14 cellular contexts compared by ENCODE assay signal in genomic region chr6:90293319-90293937, GRCh38. TPM values are rescaled to one million over a fixed set of nuclear protein-coding genes. Genes with fewer than 3 reads are reported as not detected.
DNase-seq lines count a peak whose midpoint lies in the region; ATAC-seq and TF ChIP-seq lines count a peak whose summit lies in the region.
"Had no signal": no experiment of that assay in that cellular context is flagged by ENCODE, and none has a peak within 500 bp of the region (broad histone marks: within the 10 kb centered on the region; RNA-seq: fewer than 3 reads in every experiment).

No MANE protein-coding gene starts in this region.

- H3K4me3 Mint-ChIP-seq in activated naive CD4-positive, alpha-beta T cell treated with anti-CD3 and anti-CD28 coated beads, Interleukin-2, amount 10 ng/mL, durations not matched to agents 7 days and 5 days, result peak overlapping the region; percentile 81
- H3K4me3 Mint-ChIP-seq in immature natural killer cell (peak overlapping the region in 2 of 5 donors; percentile 83 to 87), type B pancreatic cell (peak overlapping the region; percentile 93)

- CTCF ChIA-PET in activated naive CD4-positive, alpha-beta T cell treated with anti-CD3 and anti-CD28 coated beads, Interleukin-2, amount 10 ng/mL, durations not matched to agents 7 days and 5 days (lab: Charles Lee), result interaction anchor here (1.2 to 2.4 kb wide), 8 partner anchors 8 to 353 kb away, joined by 3 to 20 read pairs (median 6); no protein-coding TSS in a partner anchor

- H3K27ac Mint-ChIP-seq in activated naive CD4-positive, alpha-beta T cell treated with anti-CD3 and anti-CD28 coated beads, Interleukin-2, amount 10 ng/mL, durations not matched to agents 7 days and 5 days, result peak overlapping the region; percentile 99
- H3K27ac Mint-ChIP-seq in immature natural killer cell (peak overlapping the region in 4 of 6 donors; percentile 9 to 90 (median 67)), type B pancreatic cell (peak overlapping the region; percentile 3)

- peaks cover 60% of the 10 kb centered on the region for H3K4me1 Mint-ChIP-seq in activated naive CD4-positive, alpha-beta T cell treated with anti-CD3 and anti-CD28 coated beads, Interleukin-2, amount 10 ng/mL, durations not matched to agents 7 days and 5 days
- H3K4me1 Mint-ChIP-seq in immature natural killer cell (peaks cover 9 to 15% of the 10 kb centered on the region in 2 donors), type B pancreatic cell (ENCODE audit: unreplicated experiment) (peaks cover 47% of the 10 kb centered on the region)

- H3K27ac ChIP-seq in Karpas-422 (ENCODE audit: low read length), result no peak overlapping the region
- H3K27ac ChIP-seq: colonic mucosa, parathyroid adenoma, testis had no signal

- H3K9me2 ChIP-seq in Karpas-422 (replicated peaks; ENCODE audit: insufficient read depth, low read length), result no peaks in the 10 kb centered on the region

- H3K4me3 ChIP-seq in Karpas-422 (ENCODE audit: low read length), result no peak overlapping the region
- H3K4me3 ChIP-seq: colonic mucosa, testis had no signal

- H3K36me3 Mint-ChIP-seq in activated naive CD4-positive, alpha-beta T cell treated with anti-CD3 and anti-CD28 coated beads, Interleukin-2, amount 10 ng/mL, durations not matched to agents 7 days and 5 days, result peaks cover 41% of the 10 kb centered on the region
- H3K36me3 Mint-ChIP-seq in immature natural killer cell, result peaks cover 0 to 7% (median 0%) of the 10 kb centered on the region in 3 donors
- H3K36me3 Mint-ChIP-seq in type B pancreatic cell, result peaks cover 11% of the 10 kb centered on the region

- no peak overlapping the region for H3K4me2 ChIP-seq in Karpas-422 (ENCODE audit: low read depth, low read length, poor library complexity, severe bottlenecking)

- H2AFZ ChIP-seq in Karpas-422 (ENCODE audit: low read length), result no peak overlapping the region
- H2AFZ ChIP-seq: parathyroid adenoma had no signal

- H3K4me1 ChIP-seq in Karpas-422 (ENCODE audit: low read length), result peaks cover 22% of the 10 kb centered on the region

- H3K9me3 Mint-ChIP-seq in activated naive CD4-positive, alpha-beta T cell treated with anti-CD3 and anti-CD28 coated beads, Interleukin-2, amount 10 ng/mL, durations not matched to agents 7 days and 5 days, result no peaks in the 10 kb centered on the region
- H3K9me3 Mint-ChIP-seq in immature natural killer cell, result no peaks in the 10 kb centered on the region
- H3K9me3 Mint-ChIP-seq in type B pancreatic cell, result peaks cover 3% of the 10 kb centered on the region

- no peaks in the 10 kb centered on the region for H3K9me3 ChIP-seq in Karpas-422 (ENCODE audit: low read length)
- H3K9me3 ChIP-seq: colonic mucosa, testis had no signal

- H3K79me2 ChIP-seq in Karpas-422 (ENCODE audit: low read length), result no peaks in the 10 kb centered on the region

- H3K27me3 ChIP-seq in Karpas-422 (ENCODE audit: low read length), result no peaks in the 10 kb centered on the region; the same call in 1 of the 2 replicates
- H3K27me3 ChIP-seq: testis had no signal

- ATAC-seq in SK-N-SH treated with all-trans-retinoic acid at 6 μM for 48 hours (no peak), GM18858 (IDR thresholded peaks at IDR 0.05; ENCODE audit: unreplicated experiment) (no peak), GM18511 (IDR thresholded peaks at IDR 0.05; ENCODE audit: unreplicated experiment) (no peak)

- TF ChIP-seq CTCF in type B pancreatic cell (conservative IDR thresholded peaks at IDR 0.05), result no peak

- no peaks in the 10 kb centered on the region for H4K20me1 ChIP-seq in Karpas-422 (ENCODE audit: insufficient read depth, low read depth, low read length)

- H3K27me3 Mint-ChIP-seq in activated naive CD4-positive, alpha-beta T cell treated with anti-CD3 and anti-CD28 coated beads, Interleukin-2, amount 10 ng/mL, durations not matched to agents 7 days and 5 days, result peaks cover 2% of the 10 kb centered on the region
- H3K27me3 Mint-ChIP-seq in immature natural killer cell (ENCODE audit: low read depth in 3 of 3) (peaks cover 17 to 42% (median 21%) of the 10 kb centered on the region in 3 donors), type B pancreatic cell (peaks cover 27% of the 10 kb centered on the region)

- no peak overlapping the region for H3K9ac ChIP-seq in Karpas-422 (ENCODE audit: low read length)
- H3K9ac ChIP-seq: parathyroid adenoma had no signal

- no peaks in the 10 kb centered on the region for H3K36me3 ChIP-seq in Karpas-422 (ENCODE audit: insufficient read depth, low read length)
- H3K36me3 ChIP-seq: colonic mucosa had no signal

- no peak for DNase-seq in activated naive CD4-positive, alpha-beta T cell treated with anti-CD3 and anti-CD28 coated beads, Interleukin-2, amount 10 ng/mL, durations not matched to agents 7 days and 5 days
- DNase-seq in activated naive CD4-positive, alpha-beta T cell treated with Interleukin-2 at 50 U/mL for 16 hours, result no peak
- DNase-seq in immature natural killer cell, result no peak
- DNase-seq in type B pancreatic cell (ENCODE audit: extremely low spot score, unreplicated experiment), result no peak
- no peak for DNase-seq in Karpas-422
- DNase-seq: activated effector memory CD4-positive, alpha-beta T cell treated with Interleukin-2 at 50 U/mL for 16 hours; AML-193; colonic mucosa; NCI-H1092; testis had no signal

TF ChIP-seq in SK-N-SH treated with all-trans-retinoic acid at 6 μM for 48 hours, 23 proteins besides CTCF, POLR2A, EP300 and RAD21:
- TF ChIP-seq, protein P1, sequence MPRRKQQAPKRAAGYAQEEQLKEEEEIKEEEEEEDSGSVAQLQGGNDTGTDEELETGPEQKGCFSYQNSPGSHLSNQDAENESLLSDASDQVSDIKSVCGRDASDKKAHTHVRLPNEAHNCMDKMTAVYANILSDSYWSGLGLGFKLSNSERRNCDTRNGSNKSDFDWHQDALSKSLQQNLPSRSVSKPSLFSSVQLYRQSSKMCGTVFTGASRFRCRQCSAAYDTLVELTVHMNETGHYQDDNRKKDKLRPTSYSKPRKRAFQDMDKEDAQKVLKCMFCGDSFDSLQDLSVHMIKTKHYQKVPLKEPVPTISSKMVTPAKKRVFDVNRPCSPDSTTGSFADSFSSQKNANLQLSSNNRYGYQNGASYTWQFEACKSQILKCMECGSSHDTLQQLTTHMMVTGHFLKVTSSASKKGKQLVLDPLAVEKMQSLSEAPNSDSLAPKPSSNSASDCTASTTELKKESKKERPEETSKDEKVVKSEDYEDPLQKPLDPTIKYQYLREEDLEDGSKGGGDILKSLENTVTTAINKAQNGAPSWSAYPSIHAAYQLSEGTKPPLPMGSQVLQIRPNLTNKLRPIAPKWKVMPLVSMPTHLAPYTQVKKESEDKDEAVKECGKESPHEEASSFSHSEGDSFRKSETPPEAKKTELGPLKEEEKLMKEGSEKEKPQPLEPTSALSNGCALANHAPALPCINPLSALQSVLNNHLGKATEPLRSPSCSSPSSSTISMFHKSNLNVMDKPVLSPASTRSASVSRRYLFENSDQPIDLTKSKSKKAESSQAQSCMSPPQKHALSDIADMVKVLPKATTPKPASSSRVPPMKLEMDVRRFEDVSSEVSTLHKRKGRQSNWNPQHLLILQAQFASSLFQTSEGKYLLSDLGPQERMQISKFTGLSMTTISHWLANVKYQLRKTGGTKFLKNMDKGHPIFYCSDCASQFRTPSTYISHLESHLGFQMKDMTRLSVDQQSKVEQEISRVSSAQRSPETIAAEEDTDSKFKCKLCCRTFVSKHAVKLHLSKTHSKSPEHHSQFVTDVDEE (CRISPR knock-in tag; IDR thresholded peaks at IDR 0.05), result no peak
- peak; percentile 72; the same call in 1 of the 2 replicates for TF ChIP-seq TCF4 (CRISPR knock-in tag; IDR thresholded peaks at IDR 0.05; ENCODE audit: borderline replicate concordance)
- no peak for TF ChIP-seq ZNF70 (CRISPR knock-in tag; IDR thresholded peaks at IDR 0.05)

RNA-seq across cellular contexts. Expression of gene BACH2, which starts 3.2 kb away (rescaled TPM):
- 1 to 10 TPM; 2.3 to 8.1 (median 8.0) TPM for polyA plus RNA-seq in immature natural killer cell
- 8.5 and 33.5 TPM in 2 replicates for total RNA-seq in type B pancreatic cell (ENCODE audit: low replicate concordance)
- 1.4 and 3.2 TPM in 2 replicates for total RNA-seq in Karpas-422 (2014; rRNA removed; shearing (Covaris generic); ENCODE audit: low replicate concordance)

Comparison
In these comparisons a context has a peak if more than half of its experiments do, and no peak if none do; other contexts are left out.
1. H3K27ac Mint-ChIP-seq: peak in every context shown above with its lines; median percentile 99 in activated naive CD4-positive, alpha-beta T cell treated with anti-CD3 and anti-CD28 coated beads, Interleukin-2, amount 10 ng/mL, durations not matched to agents 7 days and 5 days; 67 in immature natural killer cell; 3 in type B pancreatic cell.